ENCODE assay signal across 27 cellular contexts in genomic region chr12:97169922-97170321, GRCh38.
"Had no signal": no experiment of that assay in that cellular context is flagged by ENCODE, and none has a peak within 500 bp of the region (broad histone marks: within the 10 kb centered on the region; RNA-seq: fewer than 3 reads in every experiment).

No MANE protein-coding gene starts in this region.

- ATAC-seq: left lobe of liver; lower lobe of right lung; naive thymus-derived CD8-positive, alpha-beta T cell; psoas muscle; stimulated activated memory B cell treated with anti-CD40 and anti-IgM and Interleukin-4, amounts not matched to agents 10 μg/mL and 1 μg/mL and 100 μg/mL, for 72 hours; stimulated activated naive CD8-positive, alpha-beta T cell treated with anti-CD3 and anti-CD28 coated beads, Interleukin-15, amount 100 ng/mL, for 72 hours had no signal

- H3K27me3 ChIP-seq: esophagus squamous epithelium, upper lobe of left lung, vagina had no signal

- H3K9me3 ChIP-seq: esophagus squamous epithelium, lower lobe of right lung, psoas muscle, upper lobe of left lung, vagina had no signal

- H3K4me3 ChIP-seq: esophagus squamous epithelium, lower lobe of right lung, psoas muscle, smooth muscle cell, upper lobe of left lung, vagina had no signal

- H3K27ac ChIP-seq: epithelial cell of prostate, esophagus squamous epithelium, lower lobe of right lung, parathyroid adenoma, psoas muscle, upper lobe of left lung, vagina had no signal

- H3K36me3 ChIP-seq: esophagus squamous epithelium, lower lobe of right lung, upper lobe of left lung, vagina had no signal

- DNase-seq: activated CD4-positive, alpha-beta T cell treated with anti-CD3 and anti-CD28 coated beads for 48 hours; activated CD4-positive, alpha-beta T cell treated with anti-CD3 and anti-CD28 coated beads, Interleukin-2, amount 50 U/mL, for 48 hours; activated CD8-positive, alpha-beta memory T cell treated with anti-CD3 and anti-CD28 coated beads for 24 hours; activated effector memory CD4-positive, alpha-beta T cell treated with Interleukin-2 at 50 U/mL for 16 hours; activated naive CD4-positive, alpha-beta T cell treated with Interleukin-2 at 50 U/mL for 16 hours; anterior cingulate cortex; effector CD8-positive, alpha-beta T cell; esophagus squamous epithelium; foreskin melanocyte; kidney glomerular epithelial cell; lower lobe of right lung; mesenchymal stem cell; naive thymus-derived CD8-positive, alpha-beta T cell; occipital lobe; psoas muscle; stimulated activated CD4-positive, alpha-beta T cell treated with anti-CD3 and anti-CD28 coated beads, Interleukin-1b, Interleukin-23, amount 100 ng/mL, for 48 hours; stimulated activated CD4-positive, alpha-beta T cell treated with anti-CD3 and anti-CD28 coated beads, Interleukin-4, amount 100 ng/mL, for 4 hours; stimulated activated CD8-positive, alpha-beta memory T cell treated with anti-CD3 and anti-CD28 coated beads, Interleukin-4, amount 100 ng/mL, for 48 hours; stimulated activated naive CD8-positive, alpha-beta T cell treated with anti-CD3 and anti-CD28 coated beads, Interleukin-15, amount 100 ng/mL, for 72 hours; substantia nigra; upper lobe of left lung had no signal
